In the genomic region with DNA sequence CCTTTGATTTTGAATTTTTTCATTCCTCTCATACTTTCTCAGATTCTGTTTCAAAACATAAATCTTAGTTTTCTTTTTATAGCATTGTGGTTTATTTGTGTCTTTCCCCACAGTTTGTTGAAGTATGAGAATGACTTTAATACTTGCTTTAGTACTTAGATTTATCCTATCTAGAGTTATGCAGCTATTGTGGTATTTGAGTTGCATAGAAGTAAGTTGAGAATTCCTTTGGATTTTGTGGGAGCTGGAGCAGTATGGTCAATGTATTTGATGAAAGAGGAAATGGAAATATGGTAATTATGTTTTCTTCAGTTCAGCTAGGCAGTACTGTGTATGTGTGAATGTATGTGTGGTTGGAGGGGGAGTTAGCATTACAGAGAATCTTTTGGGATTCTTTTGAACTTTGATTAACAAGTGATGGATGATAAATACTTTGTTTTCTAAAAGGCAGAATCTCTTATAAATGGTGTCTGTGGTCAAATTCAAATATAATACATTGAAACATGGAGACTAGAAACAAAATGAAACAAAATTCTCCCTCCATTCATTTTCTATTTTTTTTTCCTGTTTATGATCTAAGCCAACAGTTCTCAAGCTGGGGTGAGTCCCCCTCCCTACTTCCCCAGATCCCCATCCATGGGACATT, we compare ENCODE assay signal across 17 cellular contexts. TPM values are rescaled to one million over a fixed set of nuclear protein-coding genes. Genes with fewer than 3 reads are reported as not detected.
DNase-seq lines count a peak whose midpoint lies in the region; TF ChIP-seq lines count a peak whose summit lies in the region.
"Had no signal": no experiment of that assay in that cellular context is flagged by ENCODE, and none has a peak within 500 bp of the region (broad histone marks: within the 10 kb centered on the region; RNA-seq: fewer than 3 reads in every experiment).

No MANE protein-coding gene starts in this region.

- H3K27me3 Mint-ChIP-seq in activated CD4-positive, alpha-beta T cell treated with anti-CD3 and anti-CD28 coated beads, Interleukin-2, amount 10 ng/mL, durations not matched to agents 24 days and 14 days = peaks cover 44% of the 10 kb centered on the region
- H3K27me3 Mint-ChIP-seq in activated CD4-positive, alpha-beta T cell treated with anti-CD3 and anti-CD28 coated beads, Interleukin-2, amount 10 ng/mL, durations not matched to agents 7 days and 5 days = peaks cover 36% of the 10 kb centered on the region
- H3K27me3 Mint-ChIP-seq in HFFc6 (ENCODE audit: insufficient read depth) = peaks cover 2% of the 10 kb centered on the region; the same call in 1 of the 2 replicates
- no peaks in the 10 kb centered on the region for H3K27me3 Mint-ChIP-seq in Calu3 (ENCODE audit: unreplicated experiment)

- DNase-seq in activated CD4-positive, alpha-beta T cell treated with anti-CD3 and anti-CD28 coated beads, Interleukin-2, amount 10 ng/mL, durations not matched to agents 24 days and 14 days = no peak
- DNase-seq in activated CD4-positive, alpha-beta T cell treated with anti-CD3 and anti-CD28 coated beads, Interleukin-2, amount 10 ng/mL, durations not matched to agents 7 days and 5 days = no peak
- peak; percentile 49 for DNase-seq in EH (ENCODE audit: low read depth)
- peak; percentile 4 for DNase-seq in astrocyte of the hippocampus (ENCODE audit: low read depth, low spot score)
- DNase-seq in NCI-H774 (lab: John Stamatoyannopoulos, UW) = no peak
- no peak for DNase-seq in HFFc6
- no peak for DNase-seq in Calu3
- DNase-seq: 8988T; activated CD4-positive, alpha-beta T cell treated with anti-CD3 and anti-CD28 coated beads, Interleukin-2, amount 50 U/mL, for 4 hours; activated gamma-delta T cell treated with Interleukin-2 at 50 U/mL for 16 hours; caudate nucleus; naive thymus-derived CD8-positive, alpha-beta T cell; NCI-H2029 treated with DMSO at 0.1 percent for 48 hours; NCI-H526; right cardiac atrium; stimulated activated CD4-positive, alpha-beta T cell treated with anti-CD3 and anti-CD28 coated beads, Interleukin-1b, Interleukin-23, amount 100 ng/mL, for 48 hours had no signal

- peak overlapping the region; percentile 18 for H3K4me3 Mint-ChIP-seq in activated CD4-positive, alpha-beta T cell treated with anti-CD3 and anti-CD28 coated beads, Interleukin-2, amount 10 ng/mL, durations not matched to agents 24 days and 14 days
- no peak overlapping the region for H3K4me3 Mint-ChIP-seq in activated CD4-positive, alpha-beta T cell treated with anti-CD3 and anti-CD28 coated beads, Interleukin-2, amount 10 ng/mL, durations not matched to agents 7 days and 5 days
- H3K4me3 Mint-ChIP-seq in HFFc6 (no peak overlapping the region), Calu3 (ENCODE audit: low read depth, unreplicated experiment) (no peak overlapping the region)

- H3K36me3 Mint-ChIP-seq in activated CD4-positive, alpha-beta T cell treated with anti-CD3 and anti-CD28 coated beads, Interleukin-2, amount 10 ng/mL, durations not matched to agents 24 days and 14 days (ENCODE audit: low read depth) = peaks cover 9% of the 10 kb centered on the region
- peaks cover 9% of the 10 kb centered on the region for H3K36me3 Mint-ChIP-seq in activated CD4-positive, alpha-beta T cell treated with anti-CD3 and anti-CD28 coated beads, Interleukin-2, amount 10 ng/mL, durations not matched to agents 7 days and 5 days (ENCODE audit: low read depth)
- H3K36me3 Mint-ChIP-seq in HFFc6 (ENCODE audit: low read depth) (no peaks in the 10 kb centered on the region), Calu3 (ENCODE audit: insufficient read depth, unreplicated experiment) (peaks cover 36% of the 10 kb centered on the region)
- H3K36me3 Mint-ChIP-seq: naive thymus-derived CD8-positive, alpha-beta T cell had no signal

- no peak for TF ChIP-seq RAD21 in neural cell (conservative IDR thresholded peaks at IDR 0.05)

- CTCF ChIA-PET in activated CD4-positive, alpha-beta T cell treated with anti-CD3 and anti-CD28 coated beads, Interleukin-2, amount 10 ng/mL, durations not matched to agents 7 days and 5 days (lab: Charles Lee) = no interaction called here
- CTCF ChIA-PET in Calu3 (lab: Charles Lee) = interaction anchor here (0.6 kb wide), 2 partner anchors 749 to 807 kb away, joined by 4 read pairs; no protein-coding TSS in a partner anchor

- peaks cover 35% of the 10 kb centered on the region for H3K4me1 Mint-ChIP-seq in activated CD4-positive, alpha-beta T cell treated with anti-CD3 and anti-CD28 coated beads, Interleukin-2, amount 10 ng/mL, durations not matched to agents 24 days and 14 days
- H3K4me1 Mint-ChIP-seq in activated CD4-positive, alpha-beta T cell treated with anti-CD3 and anti-CD28 coated beads, Interleukin-2, amount 10 ng/mL, durations not matched to agents 7 days and 5 days = peaks cover 49% of the 10 kb centered on the region
- peaks cover 44% of the 10 kb centered on the region for H3K4me1 Mint-ChIP-seq in HFFc6 (ENCODE audit: low read depth)
- H3K4me1 Mint-ChIP-seq in Calu3 (ENCODE audit: low read depth, unreplicated experiment) = peaks cover 57% of the 10 kb centered on the region

- BruUV-seq in Calu3 (replicated peaks; lab: Mats Ljungman, UMichigan) = no TSS peak

- no peaks in the 10 kb centered on the region for H3K36me3 ChIP-seq in neural cell (ENCODE audit: insufficient read depth, low read length)

- peak overlapping the region; percentile 82 for H3K4me3 ChIP-seq in neural cell (ENCODE audit: low read length)

- H3K27ac ChIP-seq in neural cell (ENCODE audit: low read length) = peak overlapping the region; percentile 91

- no peaks in the 10 kb centered on the region for H3K9me2 ChIP-seq in neural cell (ENCODE audit: insufficient read depth, low read length)

- no peak for TF ChIP-seq CTCF in neural cell (IDR thresholded peaks at IDR 0.05; ENCODE audit: poor library complexity, severe bottlenecking)
- TF ChIP-seq CTCF in HFFc6 (IDR thresholded peaks at IDR 0.05) = no peak
- no peak for TF ChIP-seq CTCF in Calu3 (IDR thresholded peaks at IDR 0.05; ENCODE audit: unreplicated experiment)

- H3K27me3 ChIP-seq in neural cell (ENCODE audit: insufficient read depth, low read depth, low read length) = no peaks in the 10 kb centered on the region

- POLR2A ChIA-PET in activated CD4-positive, alpha-beta T cell treated with anti-CD3 and anti-CD28 coated beads, Interleukin-2, amount 10 ng/mL, durations not matched to agents 7 days and 5 days (lab: Charles Lee) = no interaction called here

- no peak overlapping the region for H2AFZ ChIP-seq in neural cell (ENCODE audit: low read depth, low read length)

- peaks cover under 1% of the 10 kb centered on the region for H3K9me3 Mint-ChIP-seq in activated CD4-positive, alpha-beta T cell treated with anti-CD3 and anti-CD28 coated beads, Interleukin-2, amount 10 ng/mL, durations not matched to agents 24 days and 14 days
- H3K9me3 Mint-ChIP-seq in activated CD4-positive, alpha-beta T cell treated with anti-CD3 and anti-CD28 coated beads, Interleukin-2, amount 10 ng/mL, durations not matched to agents 7 days and 5 days = peaks cover 4% of the 10 kb centered on the region
- no peaks in the 10 kb centered on the region for H3K9me3 Mint-ChIP-seq in HFFc6
- no peaks in the 10 kb centered on the region for H3K9me3 Mint-ChIP-seq in Calu3 (ENCODE audit: low read depth, unreplicated experiment)

- H3K9me3 ChIP-seq in neural cell (ENCODE audit: low read length) = no peaks in the 10 kb centered on the region

- intact Hi-C loops in activated CD4-positive, alpha-beta T cell treated with anti-CD3 and anti-CD28 coated beads, Interleukin-2, amount 10 ng/mL, durations not matched to agents 24 days and 14 days (cut with micrococcal nuclease) = loop anchor here (5.0 to 10.0 kb wide), 5 partner anchors 523 to 1737 kb away; partner anchors contain the start of gene MMADHC
- intact Hi-C loops in Calu3 (cut with micrococcal nuclease; ENCODE audit: unreplicated experiment) = loop anchor here (5.0 kb wide), 3 partner anchors 64 to 816 kb away; no protein-coding TSS in a partner anchor

- peak overlapping the region; percentile 83 for H3K4me2 ChIP-seq in neural cell (ENCODE audit: low read length)

- H3F3A ChIP-seq in neural cell (ENCODE audit: insufficient read depth, low read length, poor library complexity, severe bottlenecking) = no peaks in the 10 kb centered on the region

- H4K20me1 ChIP-seq in neural cell (ENCODE audit: insufficient read depth) = peaks cover 19% of the 10 kb centered on the region

- peaks cover 77% of the 10 kb centered on the region for H3K79me2 ChIP-seq in neural cell (replicated peaks; ENCODE audit: insufficient read depth, low read length)

- no peak for TF ChIP-seq EP300 in neural cell (conservative IDR thresholded peaks at IDR 0.05; ENCODE audit: poor library complexity, severe bottlenecking)

- no peak overlapping the region for H3K27ac Mint-ChIP-seq in activated CD4-positive, alpha-beta T cell treated with anti-CD3 and anti-CD28 coated beads, Interleukin-2, amount 10 ng/mL, durations not matched to agents 24 days and 14 days
- H3K27ac Mint-ChIP-seq in activated CD4-positive, alpha-beta T cell treated with anti-CD3 and anti-CD28 coated beads, Interleukin-2, amount 10 ng/mL, durations not matched to agents 7 days and 5 days = no peak overlapping the region
- no peak overlapping the region for H3K27ac Mint-ChIP-seq in HFFc6
- H3K27ac Mint-ChIP-seq in Calu3 (ENCODE audit: unreplicated experiment) = no peak overlapping the region
- H3K27ac Mint-ChIP-seq: naive thymus-derived CD8-positive, alpha-beta T cell had no signal

- H3K9ac ChIP-seq in neural cell (ENCODE audit: low read length) = peak overlapping the region; percentile 98

TF ChIP-seq in neural cell, 6 proteins besides CTCF, POLR2A, EP300 and RAD21 (continues in another document):
- no peak for TF ChIP-seq EZH2 (IDR thresholded peaks at IDR 0.05; ENCODE audit: borderline replicate concordance, insufficient read depth, low read length, poor library complexity, severe bottlenecking)

RNA-seq across cellular contexts. Expression of gene ACVR2A, which starts 3.0 kb away (rescaled TPM):
- 2.0 and 2.5 TPM in 2 replicates for total RNA-seq in activated CD4-positive, alpha-beta T cell treated with anti-CD3 and anti-CD28 coated beads, Interleukin-2, amount 10 ng/mL, durations not matched to agents 24 days and 14 days
- 10 to 100 TPM in 1 of 2 experiments, 1 to 10 TPM in 1; 9.2 to 10.8 TPM for total RNA-seq in activated CD4-positive, alpha-beta T cell treated with anti-CD3 and anti-CD28 coated beads, Interleukin-2, amount 10 ng/mL, durations not matched to agents 7 days and 5 days
- 139 TPM in 2 replicates for polyA plus RNA-seq in neural cell
- polyA minus RNA-seq in neural cell = 289 and 325 TPM in 2 replicates
- total RNA-seq in HFFc6 (2021; fragmentation: NEBNext Ultra II Directional; extraction: Animal tissue kit (Norgen Biotek cat#: 25700)) = 1 to 10 TPM; 4.1 to 6.2 (median 5.0) TPM
- total RNA-seq in Calu3 (2022) = 12.5 and 14.8 TPM in 2 replicates

Comparison
In these comparisons a context has a peak if more than half of its experiments do, and no peak if none do; other contexts are left out.
1. DNase-seq: peak in EH (single experiment) and astrocyte of the hippocampus (single experiment); none in activated CD4-positive, alpha-beta T cell treated with anti-CD3 and anti-CD28 coated beads, Interleukin-2, amount 10 ng/mL, durations not matched to agents 24 days and 14 days (single experiment), activated CD4-positive, alpha-beta T cell treated with anti-CD3 and anti-CD28 coated beads, Interleukin-2, amount 10 ng/mL, durations not matched to agents 7 days and 5 days (single experiment), NCI-H774 (single experiment), HFFc6 (single experiment) and Calu3 (single experiment).